ENCODE assay signal across 1 cellular context in the genomic region with DNA sequence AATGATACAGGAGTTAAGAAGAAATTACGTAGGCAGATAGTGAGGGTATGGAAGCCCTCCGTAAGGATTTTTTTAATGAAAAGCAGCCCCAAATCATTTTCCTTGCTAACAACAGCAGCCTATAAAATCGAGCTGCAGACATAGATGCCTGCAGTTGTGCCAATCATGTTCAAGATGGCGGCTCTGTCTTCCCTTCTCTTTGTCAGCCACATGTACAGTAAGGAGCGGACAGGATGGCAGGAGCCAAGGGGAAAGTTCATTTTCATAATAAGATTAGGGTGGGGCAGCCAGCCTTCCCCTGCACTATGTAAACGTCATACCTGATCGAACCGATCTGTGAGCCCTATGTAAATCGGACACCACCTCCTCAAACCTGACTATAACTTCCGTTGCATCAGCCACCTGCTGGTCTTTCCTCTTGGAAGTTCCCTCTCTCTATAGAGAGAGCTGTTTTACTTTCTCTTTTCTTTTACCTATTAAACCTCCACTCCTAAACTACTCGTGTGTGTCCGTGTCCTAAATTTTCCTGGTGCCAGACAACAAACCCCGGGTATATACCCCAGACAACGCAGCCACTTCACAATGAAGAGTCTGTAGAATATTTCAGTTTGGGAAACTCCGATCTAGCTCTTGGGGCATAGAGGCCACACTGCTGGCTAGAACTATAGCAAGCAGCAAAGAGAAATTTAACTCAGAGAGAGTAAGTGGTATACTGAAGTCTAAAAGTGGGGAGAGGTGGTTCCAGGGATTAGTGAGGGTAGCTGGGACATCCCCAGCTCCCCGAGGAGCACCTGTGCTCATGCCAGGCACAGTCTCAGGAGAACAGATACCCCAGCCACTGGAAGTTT.
TF ChIP-seq lines count a peak whose summit lies in the region.

No MANE protein-coding gene starts in this region.

TF ChIP-seq in HEK293, 187 proteins besides CTCF, POLR2A, EP300 and RAD21 (continued from another document):
- TF ChIP-seq ZNF777 (tag by site-specific recombination; IDR thresholded peaks at IDR 0.05; ENCODE audit: borderline replicate concordance), result no peak
- peak; percentile 11 for TF ChIP-seq ZNF510 (tag by site-specific recombination; IDR thresholded peaks at IDR 0.05; ENCODE audit: insufficient replicate concordance)
